28 cellular contexts compared by ENCODE assay signal in the genomic region with DNA sequence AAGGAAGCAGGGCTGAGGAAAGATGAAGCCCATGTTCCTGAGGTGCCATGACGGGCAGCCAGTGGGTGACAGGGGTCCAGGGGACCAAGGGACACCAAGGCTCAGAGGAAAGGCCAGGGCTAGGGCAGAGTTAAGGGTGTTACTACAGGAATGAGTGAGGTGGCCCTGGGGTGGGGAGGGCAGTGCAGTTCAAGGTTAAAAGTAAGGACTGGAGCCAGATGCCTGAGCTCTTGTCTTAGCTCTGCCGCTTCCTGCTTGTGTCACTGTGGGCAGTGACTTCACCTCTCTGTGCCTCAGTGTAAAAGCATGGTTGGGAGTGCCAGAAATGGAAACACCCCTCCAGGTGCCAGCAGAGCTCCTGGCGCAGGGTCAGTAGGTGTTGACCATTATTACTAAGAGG. TPM values are rescaled to one million over a fixed set of nuclear protein-coding genes. Genes with fewer than 3 reads are reported as not detected.
"Had no signal": no experiment of that assay in that cellular context is flagged by ENCODE, and none has a peak within 500 bp of the region (broad histone marks: within the 10 kb centered on the region; RNA-seq: fewer than 3 reads in every experiment).

No MANE protein-coding gene starts in this region.

- H3K4me3 Mint-ChIP-seq: activated CD4-positive, alpha-beta memory T cell treated with anti-CD3 and anti-CD28 coated beads for 36 hours; activated CD4-positive, alpha-beta T cell treated with anti-CD3 and anti-CD28 coated beads, Interleukin-2, amount 10 ng/mL, durations not matched to agents 24 days and 14 days; activated naive CD4-positive, alpha-beta T cell treated with anti-CD3 and anti-CD28 coated beads, Interleukin-2, amount 10 ng/mL, durations not matched to agents 7 days and 5 days; activated naive CD8-positive, alpha-beta T cell treated with anti-CD3 and anti-CD28 coated beads for 36 hours; activated T-cell treated with anti-CD3 and anti-CD28 coated beads, Interleukin-2, amount 50 U/mL, for 72 hours; T-helper 1 cell treated with Interleukin-12 subunit alpha and Interleukin-12 subunit beta and Interleukin-4 antibody, amounts not matched to agents 30 μg/mL and 1 μg/mL, for 36 hours; T-helper 2 cell treated with Interferon-gamma antibody and Interleukin-4, amounts not matched to agents 5 μg/mL and 100 μg/mL, for 36 hours had no signal

- ATAC-seq: activated T-cell treated with anti-CD3 and anti-CD28 coated beads, Interleukin-2, amount 50 U/mL, for 72 hours; body of pancreas; Panc1 had no signal

- H3K9me3 ChIP-seq: adrenal gland, body of pancreas, breast epithelium, MG63, SJSA1, SK-N-SH had no signal

- H3K4me1 ChIP-seq: adrenal gland, body of pancreas, breast epithelium, SJSA1 had no signal

- H3K27me3 ChIP-seq: adrenal gland, body of pancreas, breast epithelium, MG63, SJSA1 had no signal

- H3K4me3 ChIP-seq: adrenal gland, body of pancreas, breast epithelium, MG63, SJSA1 had no signal

- H3K27ac ChIP-seq: adrenal gland, body of pancreas, breast epithelium, SJSA1 had no signal

- DNase-seq: activated CD4-positive, alpha-beta memory T cell treated with anti-CD3 and anti-CD28 coated beads for 36 hours; activated CD4-positive, alpha-beta T cell treated with anti-CD3 and anti-CD28 coated beads, Interleukin-2, amount 10 ng/mL, durations not matched to agents 24 days and 14 days; activated gamma-delta T cell treated with Interleukin-2 at 50 U/mL for 16 hours; activated naive CD4-positive, alpha-beta T cell treated with anti-CD3 and anti-CD28 coated beads, Interleukin-2, amount 10 ng/mL, durations not matched to agents 7 days and 5 days; activated naive CD8-positive, alpha-beta T cell treated with anti-CD3 and anti-CD28 coated beads for 36 hours; activated T-cell treated with anti-CD3 and anti-CD28 coated beads, Interleukin-2, amount 50 U/mL, for 1 hour; activated T-cell treated with anti-CD3 and anti-CD28 coated beads, Interleukin-2, amount 50 U/mL, for 72 hours; adrenal gland; body of pancreas; Kasumi-1; KG1; MG63; NCI-H1048; NCI-H1105 treated with DMSO at 0.1 percent for 48 hours; NCI-H1436; NCI-H1694; NCI-H1930; NCI-H345; NCI-H524 treated with DMSO at 0.1 percent for 48 hours; SHP77 treated with DMSO at 0.1 percent for 48 hours; SK-N-SH had no signal

- H3K4me2 ChIP-seq: SK-N-SH had no signal

- H3K9me3 Mint-ChIP-seq: activated CD4-positive, alpha-beta memory T cell treated with anti-CD3 and anti-CD28 coated beads for 36 hours; activated CD4-positive, alpha-beta T cell treated with anti-CD3 and anti-CD28 coated beads, Interleukin-2, amount 10 ng/mL, durations not matched to agents 24 days and 14 days; activated naive CD4-positive, alpha-beta T cell treated with anti-CD3 and anti-CD28 coated beads, Interleukin-2, amount 10 ng/mL, durations not matched to agents 7 days and 5 days; activated naive CD8-positive, alpha-beta T cell treated with anti-CD3 and anti-CD28 coated beads for 36 hours; activated T-cell treated with anti-CD3 and anti-CD28 coated beads, Interleukin-2, amount 50 U/mL, for 72 hours; T-helper 1 cell treated with Interleukin-12 subunit alpha and Interleukin-12 subunit beta and Interleukin-4 antibody, amounts not matched to agents 30 μg/mL and 1 μg/mL, for 36 hours; T-helper 2 cell treated with Interferon-gamma antibody and Interleukin-4, amounts not matched to agents 5 μg/mL and 100 μg/mL, for 36 hours had no signal

- H3K27ac Mint-ChIP-seq: activated CD4-positive, alpha-beta memory T cell treated with anti-CD3 and anti-CD28 coated beads for 36 hours; activated CD4-positive, alpha-beta T cell treated with anti-CD3 and anti-CD28 coated beads, Interleukin-2, amount 10 ng/mL, durations not matched to agents 24 days and 14 days; activated naive CD4-positive, alpha-beta T cell treated with anti-CD3 and anti-CD28 coated beads, Interleukin-2, amount 10 ng/mL, durations not matched to agents 7 days and 5 days; activated naive CD8-positive, alpha-beta T cell treated with anti-CD3 and anti-CD28 coated beads for 36 hours; activated T-cell treated with anti-CD3 and anti-CD28 coated beads, Interleukin-2, amount 50 U/mL, for 72 hours; T-helper 1 cell treated with Interleukin-12 subunit alpha and Interleukin-12 subunit beta and Interleukin-4 antibody, amounts not matched to agents 30 μg/mL and 1 μg/mL, for 36 hours; T-helper 2 cell treated with Interferon-gamma antibody and Interleukin-4, amounts not matched to agents 5 μg/mL and 100 μg/mL, for 36 hours had no signal

- H3K27me3 Mint-ChIP-seq: activated CD4-positive, alpha-beta memory T cell treated with anti-CD3 and anti-CD28 coated beads for 36 hours; activated CD4-positive, alpha-beta T cell treated with anti-CD3 and anti-CD28 coated beads, Interleukin-2, amount 10 ng/mL, durations not matched to agents 24 days and 14 days; activated naive CD4-positive, alpha-beta T cell treated with anti-CD3 and anti-CD28 coated beads, Interleukin-2, amount 10 ng/mL, durations not matched to agents 7 days and 5 days; activated naive CD8-positive, alpha-beta T cell treated with anti-CD3 and anti-CD28 coated beads for 36 hours had no signal

RNA-seq across cellular contexts. Expression of a gene that starts 4.9 kb away (rescaled TPM):
- total RNA-seq: body of pancreas had no signal

RNA-seq across cellular contexts. Expression of a gene that starts 29.7 kb away (rescaled TPM):
- total RNA-seq: adrenal gland, body of pancreas, breast epithelium, cardiac septum, RPMI7951, SJSA1 had no signal
